ENCODE assay signal across 32 cellular contexts in genomic region chr19:13926715-13927114, GRCh38. TPM values are rescaled to one million over a fixed set of nuclear protein-coding genes. Genes with fewer than 3 reads are reported as not detected.
DNase-seq lines count a peak whose midpoint lies in the region; TF ChIP-seq lines count a peak whose summit lies in the region.
"Had no signal": no experiment of that assay in that cellular context is flagged by ENCODE, and none has a peak within 500 bp of the region (broad histone marks: within the 10 kb centered on the region; RNA-seq: fewer than 3 reads in every experiment).

No MANE protein-coding gene starts in this region.

- peaks cover 35% of the 10 kb centered on the region for H3K36me3 Mint-ChIP-seq in activated CD4-positive, alpha-beta memory T cell treated with anti-CD3 and anti-CD28 coated beads, Interleukin-2, amount 10 ng/mL, durations not matched to agents 7 days and 5 days (ENCODE audit: low read depth)
- H3K36me3 Mint-ChIP-seq in activated CD4-positive, alpha-beta memory T cell treated with anti-CD3 and anti-CD28 coated beads for 36 hours, result peaks cover 32% of the 10 kb centered on the region
- H3K36me3 Mint-ChIP-seq in dendritic cell treated with granulocyte-macrophage colony-stimulating factor and Interleukin-4, amounts not matched to agents 40 ng/mL and 50 ng/mL, for 4 days (ENCODE audit: low read depth), result peaks cover 96% of the 10 kb centered on the region

- peaks cover 2% of the 10 kb centered on the region for H3K79me1 ChIP-seq in neuronal stem cell (ENCODE audit: low read depth, low read length)

- H3K4me3 ChIP-seq in neuronal stem cell (ENCODE audit: low read length in 2 of 2), result no peak overlapping the region
- H3K4me3 ChIP-seq: ascending aorta, cardiac muscle cell, psoas muscle, SJSA1 had no signal

- POLR2A ChIA-PET in activated CD4-positive, alpha-beta memory T cell treated with anti-CD3 and anti-CD28 coated beads, Interleukin-2, amount 10 ng/mL, durations not matched to agents 7 days and 5 days (lab: Charles Lee), result no interaction called here
- POLR2A ChIA-PET in activated CD4-positive, alpha-beta memory T cell treated with anti-CD3 and anti-CD28 coated beads for 36 hours (lab: Charles Lee), result no interaction called here
- POLR2A ChIA-PET in RWPE1 (lab: Yijun Ruan, JAX; ENCODE audit: low non-redundant PET), result no interaction called here

- CTCF ChIA-PET in activated CD4-positive, alpha-beta memory T cell treated with anti-CD3 and anti-CD28 coated beads, Interleukin-2, amount 10 ng/mL, durations not matched to agents 7 days and 5 days (lab: Charles Lee), result interaction anchor here (1.6 kb wide), 1 partner anchor 10 kb away, joined by 3 read pairs; no protein-coding TSS in a partner anchor
- CTCF ChIA-PET in activated CD4-positive, alpha-beta memory T cell treated with anti-CD3 and anti-CD28 coated beads for 36 hours (lab: Charles Lee), result interaction anchor here (1.2 kb wide), 1 partner anchor 132 kb away, joined by 3 read pairs; no protein-coding TSS in a partner anchor
- CTCF ChIA-PET in RWPE1 (lab: Yijun Ruan, JAX), result no interaction called here

- no peak overlapping the region for H2BK15ac ChIP-seq in neuronal stem cell (ENCODE audit: low read length)

- H3K27ac ChIP-seq in RWPE1, result peak overlapping the region; percentile 40
- H3K27ac ChIP-seq in neuronal stem cell (replicated peaks; ENCODE audit: low read length), result no peak overlapping the region
- H3K27ac ChIP-seq: ascending aorta, C4-2B, cardiac muscle cell, psoas muscle, SJSA1 had no signal

- H3K23ac ChIP-seq in neuronal stem cell (ENCODE audit: low read depth, low read length, poor library complexity), result no peak overlapping the region

- H3K27ac Mint-ChIP-seq in activated CD4-positive, alpha-beta memory T cell treated with anti-CD3 and anti-CD28 coated beads, Interleukin-2, amount 10 ng/mL, durations not matched to agents 7 days and 5 days, result peak overlapping the region; percentile 40
- no peak overlapping the region for H3K27ac Mint-ChIP-seq in activated CD4-positive, alpha-beta memory T cell treated with anti-CD3 and anti-CD28 coated beads for 36 hours
- peak overlapping the region; percentile 46 for H3K27ac Mint-ChIP-seq in dendritic cell treated with granulocyte-macrophage colony-stimulating factor and Interleukin-4, amounts not matched to agents 40 ng/mL and 50 ng/mL, for 4 days
- H3K27ac Mint-ChIP-seq: activated CD4-positive, alpha-beta T cell treated with anti-CD3 and anti-CD28 coated beads for 36 hours; IgD-negative memory B cell; stimulated activated naive B cell treated with anti-CD40 and anti-IgM and Interleukin-4, amounts not matched to agents 10 μg/mL and 1 μg/mL and 100 μg/mL, for 72 hours; type B pancreatic cell had no signal

- DNase-seq in activated CD4-positive, alpha-beta memory T cell treated with anti-CD3 and anti-CD28 coated beads, Interleukin-2, amount 10 ng/mL, durations not matched to agents 7 days and 5 days, result no peak
- DNase-seq in activated CD4-positive, alpha-beta memory T cell treated with anti-CD3 and anti-CD28 coated beads for 36 hours, result no peak
- DNase-seq in RWPE1 (ENCODE audit: low spot score) (no peak), neuronal stem cell (ENCODE audit: low spot score) (no peak), NCI-H1092 (lab: John Stamatoyannopoulos, UW) (no peak), nucleus accumbens (lab: John Stamatoyannopoulos, UW) (no peak)
- DNase-seq in activated CD4-positive, alpha-beta T cell treated with anti-CD3 and anti-CD28 coated beads, Interleukin-2, amount 50 U/mL, for 48 hours, result no peak
- DNase-seq: 8988T; activated CD4-positive, alpha-beta T cell treated with anti-CD3 and anti-CD28 coated beads for 36 hours; activated effector memory CD4-positive, alpha-beta T cell treated with Interleukin-2 at 50 U/mL for 16 hours; activated T-cell treated with anti-CD3 and anti-CD28 coated beads, Interleukin-2, amount 50 U/mL, for 1 hour; cortex of kidney; DMS79; effector memory CD8-positive, alpha-beta T cell; left colon; NCI-H1048; NCI-H1694; psoas muscle; stimulated activated CD4-positive, alpha-beta T cell treated with anti-CD3 and anti-CD28 coated beads, Interleukin-15, amount 100 ng/mL, for 24 hours; stimulated activated naive B cell treated with anti-CD40 and anti-IgM and Interleukin-4, amounts not matched to agents 10 μg/mL and 1 μg/mL and 100 μg/mL, for 72 hours; substantia nigra; T-cell had no signal

- H2BK12ac ChIP-seq in neuronal stem cell (ENCODE audit: low read length), result no peak overlapping the region

- no peaks in the 10 kb centered on the region for H3K9me3 ChIP-seq in neuronal stem cell (replicated peaks in 1 of 2; ENCODE audit: control insufficient read depth in 2 of 2, insufficient read depth in 1 of 2, low read depth in 1 of 2, low read length in 2 of 2)
- H3K9me3 ChIP-seq: ascending aorta, psoas muscle, SJSA1 had no signal

- H3K36me3 ChIP-seq in neuronal stem cell (replicated peaks in 1 of 2; ENCODE audit: control insufficient read depth in 2 of 2, insufficient read depth in 2 of 2, low read length in 2 of 2), result peaks cover 38 to 58% of the 10 kb centered on the region in 2 donors

- H3K9ac ChIP-seq in neuronal stem cell (ENCODE audit: low read depth, low read length, poor library complexity), result peak overlapping the region; percentile 37

- no peak overlapping the region for H3K18ac ChIP-seq in neuronal stem cell (ENCODE audit: low read length)

- no peak overlapping the region for H3K4ac ChIP-seq in neuronal stem cell (ENCODE audit: low read length)

- no peaks in the 10 kb centered on the region for H3K4me1 ChIP-seq in neuronal stem cell (ENCODE audit: control insufficient read depth in 2 of 2, insufficient read depth in 1 of 2, low read depth in 1 of 2, low read length in 2 of 2)
- H3K4me1 ChIP-seq: ascending aorta, psoas muscle had no signal

- no peak overlapping the region for H2BK120ac ChIP-seq in neuronal stem cell (ENCODE audit: low read depth, low read length)

- H3K27me3 Mint-ChIP-seq in activated CD4-positive, alpha-beta memory T cell treated with anti-CD3 and anti-CD28 coated beads, Interleukin-2, amount 10 ng/mL, durations not matched to agents 7 days and 5 days, result no peaks in the 10 kb centered on the region
- H3K27me3 Mint-ChIP-seq in activated CD4-positive, alpha-beta memory T cell treated with anti-CD3 and anti-CD28 coated beads for 36 hours, result no peaks in the 10 kb centered on the region
- peaks cover 2% of the 10 kb centered on the region for H3K27me3 Mint-ChIP-seq in dendritic cell treated with granulocyte-macrophage colony-stimulating factor and Interleukin-4, amounts not matched to agents 40 ng/mL and 50 ng/mL, for 4 days
- H3K27me3 Mint-ChIP-seq: activated CD4-positive, alpha-beta T cell treated with anti-CD3 and anti-CD28 coated beads for 36 hours; effector memory CD8-positive, alpha-beta T cell; IgD-negative memory B cell; stimulated activated naive B cell treated with anti-CD40 and anti-IgM and Interleukin-4, amounts not matched to agents 10 μg/mL and 1 μg/mL and 100 μg/mL, for 72 hours; T-cell; type B pancreatic cell had no signal

- intact Hi-C loops in activated CD4-positive, alpha-beta memory T cell treated with anti-CD3 and anti-CD28 coated beads for 36 hours (cut with micrococcal nuclease), result no loop called here
- intact Hi-C loops in dendritic cell treated with granulocyte-macrophage colony-stimulating factor and Interleukin-4, amounts not matched to agents 40 ng/mL and 50 ng/mL, for 4 days (cut with micrococcal nuclease), result no loop called here

- no peak overlapping the region for H2BK5ac ChIP-seq in neuronal stem cell (ENCODE audit: low read length)

- no peak overlapping the region for H4K91ac ChIP-seq in neuronal stem cell (ENCODE audit: low read depth, low read length, poor library complexity)

- H3K9me3 Mint-ChIP-seq in activated CD4-positive, alpha-beta memory T cell treated with anti-CD3 and anti-CD28 coated beads, Interleukin-2, amount 10 ng/mL, durations not matched to agents 7 days and 5 days, result no peaks in the 10 kb centered on the region
- H3K9me3 Mint-ChIP-seq in activated CD4-positive, alpha-beta memory T cell treated with anti-CD3 and anti-CD28 coated beads for 36 hours, result no peaks in the 10 kb centered on the region
- H3K9me3 Mint-ChIP-seq in dendritic cell treated with granulocyte-macrophage colony-stimulating factor and Interleukin-4, amounts not matched to agents 40 ng/mL and 50 ng/mL, for 4 days, result no peaks in the 10 kb centered on the region
- H3K9me3 Mint-ChIP-seq: effector memory CD8-positive, alpha-beta T cell; IgD-negative memory B cell; stimulated activated naive B cell treated with anti-CD40 and anti-IgM and Interleukin-4, amounts not matched to agents 10 μg/mL and 1 μg/mL and 100 μg/mL, for 72 hours; T-cell; type B pancreatic cell had no signal

- H3K27me3 ChIP-seq in neuronal stem cell (ENCODE audit: control insufficient read depth in 3 of 3, insufficient read depth in 3 of 3, low read depth in 1 of 3, low read length in 3 of 3), result no peaks in the 10 kb centered on the region
- H3K27me3 ChIP-seq: ascending aorta, cardiac muscle cell, SJSA1 had no signal

- WGBS in neuronal stem cell (ENCODE audit: extremely low coverage in 2 of 2, insufficient read length in 2 of 2, insufficient replicate concordance in 1 of 2), 2 donors, result no CpG with 5 or more reads among the region's 8 CpGs

- peaks cover 12% of the 10 kb centered on the region for H3K4me1 Mint-ChIP-seq in activated CD4-positive, alpha-beta memory T cell treated with anti-CD3 and anti-CD28 coated beads, Interleukin-2, amount 10 ng/mL, durations not matched to agents 7 days and 5 days
- no peaks in the 10 kb centered on the region for H3K4me1 Mint-ChIP-seq in activated CD4-positive, alpha-beta memory T cell treated with anti-CD3 and anti-CD28 coated beads for 36 hours (ENCODE audit: low read depth)
- H3K4me1 Mint-ChIP-seq in dendritic cell treated with granulocyte-macrophage colony-stimulating factor and Interleukin-4, amounts not matched to agents 40 ng/mL and 50 ng/mL, for 4 days (ENCODE audit: low read depth), result peaks cover 17% of the 10 kb centered on the region
- H3K4me1 Mint-ChIP-seq: activated CD4-positive, alpha-beta T cell treated with anti-CD3 and anti-CD28 coated beads for 36 hours; stimulated activated naive B cell treated with anti-CD40 and anti-IgM and Interleukin-4, amounts not matched to agents 10 μg/mL and 1 μg/mL and 100 μg/mL, for 72 hours had no signal

- H3K14ac ChIP-seq in neuronal stem cell (ENCODE audit: low read length), result no peak overlapping the region

- no peak overlapping the region for H2AK5ac ChIP-seq in neuronal stem cell (ENCODE audit: low read depth, low read length)

- no peak overlapping the region for H2AFZ ChIP-seq in neuronal stem cell (ENCODE audit: low read length)

- no peak overlapping the region for H4K8ac ChIP-seq in neuronal stem cell (ENCODE audit: low read depth, low read length)

- TF ChIP-seq CTCF in RWPE1 (conservative IDR thresholded peaks at IDR 0.05; ENCODE audit: low read depth), result no peak

- H3K4me3 Mint-ChIP-seq in activated CD4-positive, alpha-beta memory T cell treated with anti-CD3 and anti-CD28 coated beads, Interleukin-2, amount 10 ng/mL, durations not matched to agents 7 days and 5 days, result no peak overlapping the region
- no peak overlapping the region for H3K4me3 Mint-ChIP-seq in activated CD4-positive, alpha-beta memory T cell treated with anti-CD3 and anti-CD28 coated beads for 36 hours
- H3K4me3 Mint-ChIP-seq in dendritic cell treated with granulocyte-macrophage colony-stimulating factor and Interleukin-4, amounts not matched to agents 40 ng/mL and 50 ng/mL, for 4 days, result no peak overlapping the region
- H3K4me3 Mint-ChIP-seq: activated CD4-positive, alpha-beta T cell treated with anti-CD3 and anti-CD28 coated beads for 36 hours; effector memory CD8-positive, alpha-beta T cell; IgD-negative memory B cell; stimulated activated naive B cell treated with anti-CD40 and anti-IgM and Interleukin-4, amounts not matched to agents 10 μg/mL and 1 μg/mL and 100 μg/mL, for 72 hours; T-cell; type B pancreatic cell had no signal

- H3K4me2 ChIP-seq in neuronal stem cell (ENCODE audit: insufficient read depth, low read length, poor library complexity, severe bottlenecking), result no peak overlapping the region

RNA-seq across cellular contexts. Expression of gene PODNL1, which starts 11.5 kb away (rescaled TPM):
- under 1 TPM; 0.35 to 0.48 TPM for total RNA-seq in activated CD4-positive, alpha-beta memory T cell treated with anti-CD3 and anti-CD28 coated beads, Interleukin-2, amount 10 ng/mL, durations not matched to agents 7 days and 5 days
- total RNA-seq in activated CD4-positive, alpha-beta memory T cell treated with anti-CD3 and anti-CD28 coated beads for 36 hours, result under 1 TPM; 0.34 to 0.50 TPM
- polyA plus RNA-seq in neuronal stem cell (2013, experiment 1 of 2), result 2.8 TPM
- 2.8 TPM for polyA plus RNA-seq in neuronal stem cell (2013, experiment 2 of 2)
- total RNA-seq: NCI-H460 had no signal
- polyA plus RNA-seq: cardiac muscle cell, IgD-negative memory B cell had no signal

RNA-seq across cellular contexts. Expression of gene CC2D1A, which starts 20.7 kb away (rescaled TPM):
- 10 to 100 TPM; 30.6 to 32.7 TPM for total RNA-seq in activated CD4-positive, alpha-beta memory T cell treated with anti-CD3 and anti-CD28 coated beads, Interleukin-2, amount 10 ng/mL, durations not matched to agents 7 days and 5 days
- 10 to 100 TPM; 25.8 to 31.0 TPM for total RNA-seq in activated CD4-positive, alpha-beta memory T cell treated with anti-CD3 and anti-CD28 coated beads for 36 hours
- 19.7 TPM for polyA plus RNA-seq in neuronal stem cell (2013, experiment 1 of 2)
- 18.7 TPM for polyA plus RNA-seq in neuronal stem cell (2013, experiment 2 of 2)

RNA-seq across cellular contexts. Expression of gene BRME1, which starts 20.8 kb away (rescaled TPM):
- total RNA-seq in activated CD4-positive, alpha-beta memory T cell treated with anti-CD3 and anti-CD28 coated beads, Interleukin-2, amount 10 ng/mL, durations not matched to agents 7 days and 5 days, result 1 to 10 TPM; 3.8 to 4.4 TPM
- total RNA-seq in activated CD4-positive, alpha-beta memory T cell treated with anti-CD3 and anti-CD28 coated beads for 36 hours, result 1 to 10 TPM; 7.7 to 9.0 TPM
- 1.8 TPM for polyA plus RNA-seq in neuronal stem cell (2013, experiment 1 of 2)
- polyA plus RNA-seq in neuronal stem cell (2013, experiment 2 of 2), result 2.1 TPM
- total RNA-seq: ascending aorta had no signal
- polyA plus RNA-seq: IgD-negative memory B cell had no signal

RNA-seq across cellular contexts. Expression of gene DCAF15, which starts 25.6 kb away (rescaled TPM):
- total RNA-seq in activated CD4-positive, alpha-beta memory T cell treated with anti-CD3 and anti-CD28 coated beads, Interleukin-2, amount 10 ng/mL, durations not matched to agents 7 days and 5 days, result 10 to 100 TPM; 76.2 to 78.4 TPM
- total RNA-seq in activated CD4-positive, alpha-beta memory T cell treated with anti-CD3 and anti-CD28 coated beads for 36 hours, result 10 to 100 TPM; 67.0 to 72.0 TPM
- 44.9 TPM for polyA plus RNA-seq in neuronal stem cell (2013, experiment 1 of 2)
- polyA plus RNA-seq in neuronal stem cell (2013, experiment 2 of 2), result 44.2 TPM

RNA-seq across cellular contexts. Expression of gene NANOS3, which starts 49.8 kb away (rescaled TPM):
- total RNA-seq in activated CD4-positive, alpha-beta memory T cell treated with anti-CD3 and anti-CD28 coated beads, Interleukin-2, amount 10 ng/mL, durations not matched to agents 7 days and 5 days, result under 1 TPM; 0.65 to 0.95 TPM
- 1 to 10 TPM; 1.1 to 2.7 TPM for total RNA-seq in activated CD4-positive, alpha-beta memory T cell treated with anti-CD3 and anti-CD28 coated beads for 36 hours
- polyA plus RNA-seq in neuronal stem cell (2013, experiment 1 of 2), result 0.08 TPM
- polyA plus RNA-seq in neuronal stem cell (2013, experiment 2 of 2), result not detected
- total RNA-seq: ascending aorta, epithelial cell of proximal tubule, mesenteric fat pad, NCI-H460, psoas muscle had no signal
- polyA plus RNA-seq: IgD-negative memory B cell, psoas muscle had no signal
